In genomic region chr11:75303544-75304224, GRCh38 we compare ENCODE assay signal across 16 cellular contexts. TPM values are rescaled to one million over a fixed set of nuclear protein-coding genes. Genes with fewer than 3 reads are reported as not detected.
DNase-seq lines count a peak whose midpoint lies in the region; ATAC-seq and TF ChIP-seq lines count a peak whose summit lies in the region.
"Had no signal": no experiment of that assay in that cellular context is flagged by ENCODE, and none has a peak within 500 bp of the region (broad histone marks: within the 10 kb centered on the region; RNA-seq: fewer than 3 reads in every experiment).

No MANE protein-coding gene starts in this region.

- peaks cover 51 to 69% (median 61%) of the 10 kb centered on the region in 4 donors for H3K4me1 ChIP-seq in stomach

- no peak for TF ChIP-seq CTCF in stomach (IDR thresholded peaks at IDR 0.05)

- intact Hi-C loops in stomach (cut with DNase I; ENCODE audit: low total_unique reads), result no loop called here

- H3K27me3 Mint-ChIP-seq in T-helper 17 cell, result no peaks in the 10 kb centered on the region

- H3K27me3 ChIP-seq in stomach, result no peaks in the 10 kb centered on the region
- H3K27me3 ChIP-seq: neutrophil, upper lobe of right lung had no signal

- peaks cover 17% of the 10 kb centered on the region for H3K4me1 Mint-ChIP-seq in T-helper 17 cell

- no peaks in the 10 kb centered on the region for H3K9me3 Mint-ChIP-seq in activated naive CD4-positive, alpha-beta T cell treated with anti-CD3 and anti-CD28 coated beads, Interleukin-2, amount 50 U/mL, for 72 hours

- peak overlapping the region; percentile 31 to 58 for H3K27ac Mint-ChIP-seq in activated naive CD4-positive, alpha-beta T cell treated with anti-CD3 and anti-CD28 coated beads, Interleukin-2, amount 50 U/mL, for 72 hours
- peak overlapping the region; percentile 83 for H3K27ac Mint-ChIP-seq in T-helper 17 cell

- H3K36me3 ChIP-seq in stomach, result no peaks in the 10 kb centered on the region
- H3K36me3 ChIP-seq: upper lobe of right lung had no signal

- DNase-seq in activated naive CD4-positive, alpha-beta T cell treated with anti-CD3 and anti-CD28 coated beads, Interleukin-2, amount 50 U/mL, for 72 hours (ENCODE audit: low spot score in 2 of 2), result no peak
- DNase-seq in activated naive CD4-positive, alpha-beta T cell treated with Interleukin-2 at 50 U/mL for 16 hours, result no peak
- DNase-seq in T-helper 17 cell (no peak), iPS DF 19.7 (ENCODE audit: low read depth, low spot score) (peak; percentile 15), stomach (no peak), NCI-H187 (lab: John Stamatoyannopoulos, UW) (no peak), foreskin melanocyte (no peak)
- DNase-seq: ACHN; activated CD4-positive, alpha-beta T cell treated with anti-CD3 and anti-CD28 coated beads for 48 hours; Caco-2; RPMI8226; upper lobe of right lung had no signal

- H3K27ac ChIP-seq in stomach, result peak overlapping the region in 4 of 5 donors; percentile 73 to 78 (median 75)
- H3K27ac ChIP-seq: neutrophil had no signal

- no peaks in the 10 kb centered on the region for H3K36me3 Mint-ChIP-seq in activated naive CD4-positive, alpha-beta T cell treated with anti-CD3 and anti-CD28 coated beads, Interleukin-2, amount 50 U/mL, for 72 hours
- no peaks in the 10 kb centered on the region for H3K36me3 Mint-ChIP-seq in T-helper 17 cell (ENCODE audit: low read depth)

- no peak for TF ChIP-seq POLR2A in stomach (IDR thresholded peaks at IDR 0.05)

- no peak for TF ChIP-seq EP300 in stomach (IDR thresholded peaks at IDR 0.05)

- WGBS in stomach, 5 donors, result 85 to 94% (median 91%) methylated on average over 10 of the region's 10 CpGs

- no peak overlapping the region for H3K4me3 ChIP-seq in stomach
- H3K4me3 ChIP-seq: lung, upper lobe of right lung had no signal

- no peaks in the 10 kb centered on the region for H3K9me3 ChIP-seq in T-helper 17 cell (ENCODE audit: control insufficient read depth, low read length, poor library complexity, severe bottlenecking)
- H3K9me3 ChIP-seq in stomach, result no peaks in the 10 kb centered on the region
- H3K9me3 ChIP-seq: Caco-2, neutrophil, upper lobe of right lung had no signal

- no peak overlapping the region for H3K4me3 Mint-ChIP-seq in T-helper 17 cell

- no peak for ATAC-seq in activated naive CD4-positive, alpha-beta T cell treated with anti-CD3 and anti-CD28 coated beads, Interleukin-2, amount 50 U/mL, for 72 hours
- ATAC-seq in T-helper 17 cell (no peak), GM19455 (IDR thresholded peaks at IDR 0.05; ENCODE audit: unreplicated experiment) (no peak)
- ATAC-seq: HCT116, upper lobe of right lung had no signal

RNA-seq across cellular contexts. Expression of gene ARRB1, which starts 47.8 kb away (rescaled TPM):
- 10 to 100 TPM; 11.5 to 28.9 TPM for total RNA-seq in activated naive CD4-positive, alpha-beta T cell treated with anti-CD3 and anti-CD28 coated beads, Interleukin-2, amount 50 U/mL, for 72 hours
- total RNA-seq in T-helper 17 cell, result 10 to 100 TPM; 26.3 to 39.6 TPM
- total RNA-seq in stomach, result 100 to 1,000 TPM in 1 of 5 donors, 10 to 100 TPM in 4; 44.3 to 151 (median 76.5) TPM
- 10 to 100 TPM; 18.0 to 41.2 (median 33.2) TPM for polyA plus RNA-seq in stomach
